Comparison of ENCODE assay signal across 21 cellular contexts in genomic region chr12:27639265-27639664, GRCh38.
"Had no signal": no experiment of that assay in that cellular context is flagged by ENCODE, and none has a peak within 500 bp of the region (broad histone marks: within the 10 kb centered on the region; RNA-seq: fewer than 3 reads in every experiment).

No MANE protein-coding gene starts in this region.

- ATAC-seq: effector memory CD8-positive, alpha-beta T cell; esophagus mucosa; gastrocnemius medialis; heart right ventricle; left cardiac atrium; lower lobe of right lung; mucosa of descending colon had no signal

- H3K27me3 ChIP-seq: colonic mucosa, esophagus squamous epithelium, gastrocnemius medialis, heart right ventricle had no signal

- H3K4me1 ChIP-seq: colonic mucosa, gastrocnemius medialis had no signal

- H3K27ac ChIP-seq: colonic mucosa, epithelial cell of prostate, esophagus squamous epithelium, gastrocnemius medialis, lower lobe of right lung had no signal

- H3K4me3 ChIP-seq: colonic mucosa, esophagus squamous epithelium, gastrocnemius medialis, heart right ventricle, left ventricle myocardium inferior, lower lobe of right lung, mucosa of descending colon had no signal

- H3K9me3 ChIP-seq: colonic mucosa, esophagus squamous epithelium, gastrocnemius medialis, heart right ventricle, left ventricle myocardium inferior, lower lobe of right lung, mucosa of descending colon had no signal

- DNase-seq: colonic mucosa; cortex of kidney; effector CD8-positive, alpha-beta T cell; effector memory CD8-positive, alpha-beta T cell; endodermal cell; erythroblast; esophagus squamous epithelium; foreskin fibroblast; foreskin melanocyte; gastrocnemius medialis; glutamatergic neuron; head of caudate nucleus; heart right ventricle; hippocampal formation; left cardiac atrium; left ventricle myocardium inferior; lower lobe of right lung; mesenchymal stem cell; mucosa of descending colon had no signal

- H3K36me3 ChIP-seq: colonic mucosa had no signal
